ENCODE assay signal across 26 cellular contexts in genomic region chr6:104580452-104580851, GRCh38.
"Had no signal": no experiment of that assay in that cellular context is flagged by ENCODE, and none has a peak within 500 bp of the region (broad histone marks: within the 10 kb centered on the region; RNA-seq: fewer than 3 reads in every experiment).

No MANE protein-coding gene starts in this region.

- H3K4me2 ChIP-seq: neural progenitor cell had no signal

- DNase-seq: activated B cell treated with CpG ODN at 0.5 μM for 24 hours; activated CD4-positive, alpha-beta memory T cell treated with anti-CD3 and anti-CD28 coated beads for 36 hours; activated CD4-positive, alpha-beta T cell treated with anti-CD3 and anti-CD28 coated beads for 4 hours; activated naive CD8-positive, alpha-beta T cell treated with anti-CD3 and anti-CD28 coated beads for 36 hours; activated T-cell treated with anti-CD3 and anti-CD28 coated beads for 4 hours; amygdala; effector memory CD8-positive, alpha-beta T cell; esophagus squamous epithelium; heart left ventricle; kidney glomerular epithelial cell; mesenchymal stem cell; mucosa of descending colon; naive thymus-derived CD4-positive, alpha-beta T cell; ovary; psoas muscle; right cardiac atrium; spleen; stimulated activated CD4-positive, alpha-beta T cell treated with anti-CD3 and anti-CD28 coated beads, Interleukin-4, amount 100 ng/mL, for 4 hours; T-helper 1 cell; T-helper 9 cell had no signal

- H3K36me3 Mint-ChIP-seq: activated CD4-positive, alpha-beta memory T cell treated with anti-CD3 and anti-CD28 coated beads for 36 hours; activated naive CD8-positive, alpha-beta T cell treated with anti-CD3 and anti-CD28 coated beads for 36 hours; brain; naive thymus-derived CD4-positive, alpha-beta T cell; neural progenitor cell; stimulated activated memory B cell treated with anti-CD40 and anti-IgM and Interleukin-4, amounts not matched to agents 10 μg/mL and 1 μg/mL and 100 μg/mL, for 72 hours had no signal

- H3K9ac ChIP-seq: neural progenitor cell had no signal

- H3K27ac ChIP-seq: esophagus squamous epithelium, gastroesophageal sphincter, heart left ventricle, neural progenitor cell, ovary, psoas muscle, spleen, thoracic aorta had no signal

- H3K4me1 Mint-ChIP-seq: activated B cell treated with CpG ODN at 0.5 μM for 24 hours; activated naive CD8-positive, alpha-beta T cell treated with anti-CD3 and anti-CD28 coated beads for 36 hours; central memory CD8-positive, alpha-beta T cell; naive thymus-derived CD4-positive, alpha-beta T cell; stimulated activated memory B cell treated with anti-CD40 and anti-IgM and Interleukin-4, amounts not matched to agents 10 μg/mL and 1 μg/mL and 100 μg/mL, for 72 hours had no signal

- H3K27ac Mint-ChIP-seq: activated B cell treated with CpG ODN at 0.5 μM for 24 hours; activated CD4-positive, alpha-beta memory T cell treated with anti-CD3 and anti-CD28 coated beads for 36 hours; activated naive CD8-positive, alpha-beta T cell treated with anti-CD3 and anti-CD28 coated beads for 36 hours; effector memory CD8-positive, alpha-beta T cell; naive thymus-derived CD4-positive, alpha-beta T cell; neural progenitor cell; stimulated activated memory B cell treated with anti-CD40 and anti-IgM and Interleukin-4, amounts not matched to agents 10 μg/mL and 1 μg/mL and 100 μg/mL, for 72 hours had no signal

- H2AFZ ChIP-seq: neural progenitor cell had no signal

- H3K27me3 ChIP-seq: esophagus squamous epithelium, gastroesophageal sphincter, heart left ventricle, neural progenitor cell, ovary, spleen had no signal

- H3K36me3 ChIP-seq: esophagus squamous epithelium, gastroesophageal sphincter, heart left ventricle, neural progenitor cell, ovary, spleen, thoracic aorta had no signal

- H3K4me1 ChIP-seq: esophagus squamous epithelium, gastroesophageal sphincter, heart left ventricle, neural progenitor cell, psoas muscle, spleen had no signal

- H3K9me3 Mint-ChIP-seq: effector memory CD8-positive, alpha-beta T cell; neural progenitor cell had no signal

- H3K4me3 Mint-ChIP-seq: activated B cell treated with CpG ODN at 0.5 μM for 24 hours; activated CD4-positive, alpha-beta memory T cell treated with anti-CD3 and anti-CD28 coated beads for 36 hours; activated naive CD8-positive, alpha-beta T cell treated with anti-CD3 and anti-CD28 coated beads for 36 hours; brain; central memory CD8-positive, alpha-beta T cell; effector memory CD8-positive, alpha-beta T cell; naive thymus-derived CD4-positive, alpha-beta T cell; neural progenitor cell; stimulated activated memory B cell treated with anti-CD40 and anti-IgM and Interleukin-4, amounts not matched to agents 10 μg/mL and 1 μg/mL and 100 μg/mL, for 72 hours had no signal

- H3K9me3 ChIP-seq: esophagus squamous epithelium, gastroesophageal sphincter, mucosa of descending colon, ovary, psoas muscle, thoracic aorta had no signal

- H3K4me3 ChIP-seq: esophagus squamous epithelium, gastroesophageal sphincter, heart left ventricle, mucosa of descending colon, neural progenitor cell, ovary, psoas muscle, spleen, thoracic aorta had no signal

- ATAC-seq: effector memory CD8-positive, alpha-beta T cell; gastroesophageal sphincter; heart left ventricle; mucosa of descending colon; naive thymus-derived CD4-positive, alpha-beta T cell; psoas muscle; right cardiac atrium; stimulated activated memory B cell treated with anti-CD40 and anti-IgM and Interleukin-4, amounts not matched to agents 10 μg/mL and 1 μg/mL and 100 μg/mL, for 72 hours had no signal

- H3K27me3 Mint-ChIP-seq: activated B cell treated with CpG ODN at 0.5 μM for 24 hours; activated CD4-positive, alpha-beta memory T cell treated with anti-CD3 and anti-CD28 coated beads for 36 hours; brain; effector memory CD8-positive, alpha-beta T cell; stimulated activated memory B cell treated with anti-CD40 and anti-IgM and Interleukin-4, amounts not matched to agents 10 μg/mL and 1 μg/mL and 100 μg/mL, for 72 hours had no signal
